10 cellular contexts compared by ENCODE assay signal in the genomic region with DNA sequence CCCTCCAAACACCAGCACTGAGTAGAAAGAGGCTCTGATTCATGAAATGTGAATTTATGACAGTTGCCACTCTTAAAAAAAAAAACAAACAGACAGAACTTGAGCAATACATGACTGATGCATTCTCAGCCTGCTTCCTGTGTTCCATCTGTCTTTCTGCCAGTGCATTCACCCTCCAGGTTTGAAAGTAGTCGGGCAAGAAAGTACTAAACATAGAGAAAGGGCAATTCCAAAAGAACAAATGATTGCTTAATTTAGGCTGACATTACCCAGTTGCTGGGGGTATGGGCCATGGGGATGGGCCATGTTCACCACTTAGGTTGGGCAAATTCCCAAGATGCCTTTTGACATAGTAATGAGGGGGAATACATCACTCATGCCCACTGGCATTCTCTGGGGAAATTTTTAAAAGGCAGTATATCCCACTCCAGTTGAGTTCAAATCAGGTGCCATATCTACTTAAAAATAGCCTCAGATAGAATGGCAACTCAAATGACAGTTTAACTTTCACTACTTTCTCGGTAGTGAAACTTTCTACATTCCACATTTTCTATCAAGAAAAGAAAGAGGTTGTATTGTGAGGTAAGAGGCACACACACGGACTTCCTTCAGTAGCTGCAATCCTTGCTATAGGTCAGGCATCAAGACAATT. TPM values are rescaled to one million over a fixed set of nuclear protein-coding genes. Genes with fewer than 3 reads are reported as not detected.
DNase-seq lines count a peak whose midpoint lies in the region; ATAC-seq, FAIRE-seq and TF ChIP-seq lines count a peak whose summit lies in the region.
"Had no signal": no experiment of that assay in that cellular context is flagged by ENCODE, and none has a peak within 500 bp of the region (broad histone marks: within the 10 kb centered on the region; RNA-seq: fewer than 3 reads in every experiment).

No MANE protein-coding gene starts in this region.

- H3K27me3 ChIP-seq in ascending aorta (no peaks in the 10 kb centered on the region), subcutaneous abdominal adipose tissue (ENCODE audit: control insufficient read depth in 5 of 5, insufficient read depth in 4 of 5, low read length in 5 of 5) (no peaks in the 10 kb centered on the region)

- H3K4me3 ChIP-seq in ascending aorta (no peak overlapping the region), subcutaneous abdominal adipose tissue (ENCODE audit: low read depth in 1 of 5, low read length in 5 of 5) (no peak overlapping the region)

- H3K4me1 ChIP-seq in ascending aorta (peaks cover 10 to 41% of the 10 kb centered on the region in 2 donors), subcutaneous abdominal adipose tissue (ENCODE audit: control insufficient read depth in 5 of 5, insufficient read depth in 5 of 5, low read length in 5 of 5) (peaks cover 4 to 78% (median 74%) of the 10 kb centered on the region in 5 donors)

- intact Hi-C loops in ascending aorta (cut with DNase I): no loop called here

- H3K9me3 ChIP-seq in ascending aorta (no peaks in the 10 kb centered on the region), subcutaneous abdominal adipose tissue (ENCODE audit: control insufficient read depth in 5 of 5, low read length in 5 of 5) (no peaks in the 10 kb centered on the region)

- H3K36me3 ChIP-seq in ascending aorta (no peaks in the 10 kb centered on the region), subcutaneous abdominal adipose tissue (ENCODE audit: control insufficient read depth in 5 of 5, insufficient read depth in 5 of 5, low read length in 5 of 5) (no peaks in the 10 kb centered on the region)

- no peak for FAIRE-seq in GM19239 (lab: Jason Lieb, UNC)

- DNase-seq in HT1080 (ENCODE audit: low read depth): peak; percentile 96
- peak in 1 of 2 donors; percentile 70 for DNase-seq in ascending aorta (ENCODE audit: low spot score in 2 of 2)
- DNase-seq in islet precursor cell: peak; percentile 82
- no peak for DNase-seq in GM10266 (ENCODE audit: extremely low spot score)
- no peak for DNase-seq in NCI-H1105 treated with DMSO at 0.1 percent for 48 hours (lab: John Stamatoyannopoulos, UW)
- DNase-seq in GM19239 (ENCODE audit: insufficient read length, low spot score): no peak
- DNase-seq: activated naive CD8-positive, alpha-beta T cell treated with anti-CD3 and anti-CD28 coated beads, Interleukin-2, amount 10 ng/mL, durations not matched to agents 7 days and 5 days; left cardiac atrium had no signal

- H3K27ac ChIP-seq in ascending aorta (peak overlapping the region; percentile 60 to 79), subcutaneous abdominal adipose tissue (ENCODE audit: low read depth, low read length) (peak overlapping the region; percentile 98)

- H3K9ac ChIP-seq in subcutaneous abdominal adipose tissue (ENCODE audit: low read length in 5 of 5): peak overlapping the region in 3 of 5 donors; percentile 16 to 31 (median 29)

- no peak for TF ChIP-seq CTCF in ascending aorta (IDR thresholded peaks at IDR 0.05)
- no peak for TF ChIP-seq CTCF in GM10266 (IDR thresholded peaks at IDR 0.05; ENCODE audit: control insufficient read depth, insufficient read depth, low read depth, missing control alignments)

- no peak for ATAC-seq in GM19351 (IDR thresholded peaks at IDR 0.05; ENCODE audit: unreplicated experiment)

RNA-seq across cellular contexts. Expression of a gene that starts 5.5 kb away (rescaled TPM):
- 9.6 and 11.2 TPM in 2 replicates for total RNA-seq in HT1080 (2014; rRNA removed; shearing (Covaris generic))
- 11.2 and 11.6 TPM in 2 replicates for polyA plus RNA-seq in HT1080 (2015; cell fraction: cytosol; rRNA removed)
- 35.1 and 36.8 TPM in 2 replicates for polyA plus RNA-seq in HT1080 (2015; cell fraction: nucleus; rRNA removed)
- total RNA-seq in ascending aorta: 34.6 TPM

Comparison
In these comparisons a context has a peak if more than half of its experiments do, and no peak if none do; other contexts are left out.
1. DNase-seq: peak in HT1080 (single experiment) and islet precursor cell (single experiment); none in GM10266 (single experiment), NCI-H1105 treated with DMSO at 0.1 percent for 48 hours (single experiment) and GM19239 (single experiment).